Comparison of ENCODE assay signal across 10 cellular contexts in genomic region chr12:121080909-121081308, GRCh38. TPM values are rescaled to one million over a fixed set of nuclear protein-coding genes. Genes with fewer than 3 reads are reported as not detected.
"Had no signal": no experiment of that assay in that cellular context is flagged by ENCODE, and none has a peak within 500 bp of the region (broad histone marks: within the 10 kb centered on the region; RNA-seq: fewer than 3 reads in every experiment).

No MANE protein-coding gene starts in this region.

- H3K4me3 Mint-ChIP-seq: IgD-negative memory B cell had no signal

- H3K9me3 Mint-ChIP-seq: IgD-negative memory B cell had no signal

- H3K9ac ChIP-seq: KMS-11 had no signal

- DNase-seq: IMR-90, Karpas-422, KBM-7, KG1 had no signal

- H3K36me3 Mint-ChIP-seq: IgD-negative memory B cell had no signal

- H3K4me2 ChIP-seq: KMS-11 had no signal

- FAIRE-seq: HTR-8/SVneo had no signal

- H3K27ac Mint-ChIP-seq: IgD-negative memory B cell had no signal

- H3K4me1 Mint-ChIP-seq: IgD-negative memory B cell had no signal

- H3K27ac ChIP-seq: HL-60, KMS-11 had no signal

RNA-seq across cellular contexts. Expression of gene P2RX7, which starts 51.8 kb away (rescaled TPM):
- total RNA-seq: HT-29, HT1080 had no signal
